1 cellular context compared by ENCODE assay signal in genomic region chr16:88168165-88168949, GRCh38.
A peak's percentile ranks its signal among the peaks of the same experiment; 100 is the strongest.
TF ChIP-seq lines count a peak whose summit lies in the region.
"Not testable (repeated sequence)": the region's sequence is repeated elsewhere in the genome, so short reads cannot be mapped to it uniquely, and the experiment has no call there.

No MANE protein-coding gene starts in this region.

TF ChIP-seq in HepG2, 621 proteins besides CTCF, POLR2A, EP300 and RAD21 (continued from another document):
- TF ChIP-seq, protein P1, sequence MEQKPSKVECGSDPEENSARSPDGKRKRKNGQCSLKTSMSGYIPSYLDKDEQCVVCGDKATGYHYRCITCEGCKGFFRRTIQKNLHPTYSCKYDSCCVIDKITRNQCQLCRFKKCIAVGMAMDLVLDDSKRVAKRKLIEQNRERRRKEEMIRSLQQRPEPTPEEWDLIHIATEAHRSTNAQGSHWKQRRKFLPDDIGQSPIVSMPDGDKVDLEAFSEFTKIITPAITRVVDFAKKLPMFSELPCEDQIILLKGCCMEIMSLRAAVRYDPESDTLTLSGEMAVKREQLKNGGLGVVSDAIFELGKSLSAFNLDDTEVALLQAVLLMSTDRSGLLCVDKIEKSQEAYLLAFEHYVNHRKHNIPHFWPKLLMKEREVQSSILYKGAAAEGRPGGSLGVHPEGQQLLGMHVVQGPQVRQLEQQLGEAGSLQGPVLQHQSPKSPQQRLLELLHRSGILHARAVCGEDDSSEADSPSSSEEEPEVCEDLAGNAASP (CRISPR knock-in tag; IDR thresholded peaks at IDR 0.05; ENCODE audit: borderline replicate concordance) = peak; percentile 73; the same call in 1 of the 2 replicates
- TF ChIP-seq NR2F6, SOX6 (IDR thresholded peaks at IDR 0.05): not testable (repeated sequence)
- TF ChIP-seq NR2F6 (CRISPR knock-in tag; IDR thresholded peaks at IDR 0.05) (0 out of 2 replicates have a peak, but pooled peaks have one; percentile 53), TBX2 (CRISPR knock-in tag; IDR thresholded peaks at IDR 0.05; ENCODE audit: borderline replicate concordance) (peak; percentile 73), TEAD3 (CRISPR knock-in tag; optimal IDR thresholded peaks at IDR 0.05; ENCODE audit: borderline replicate concordance) (peak; percentile 35), RARA (CRISPR knock-in tag; IDR thresholded peaks at IDR 0.05) (peak; percentile 79), ZNF614 (CRISPR knock-in tag; IDR thresholded peaks at IDR 0.05; ENCODE audit: borderline replicate concordance) (peak; percentile 79; the same call in 1 of the 2 replicates), GATAD2A (CRISPR knock-in tag; IDR thresholded peaks at IDR 0.05) (0 out of 2 replicates have a peak, but pooled peaks have one; percentile 53), TCF7 (IDR thresholded peaks at IDR 0.05; ENCODE audit: low read depth) (peak; percentile 46; the same call in 1 of the 2 replicates), SOX6 (CRISPR knock-in tag; IDR thresholded peaks at IDR 0.05) (peak; percentile 48; the same call in 1 of the 2 replicates)
- TF ChIP-seq, protein P2, sequence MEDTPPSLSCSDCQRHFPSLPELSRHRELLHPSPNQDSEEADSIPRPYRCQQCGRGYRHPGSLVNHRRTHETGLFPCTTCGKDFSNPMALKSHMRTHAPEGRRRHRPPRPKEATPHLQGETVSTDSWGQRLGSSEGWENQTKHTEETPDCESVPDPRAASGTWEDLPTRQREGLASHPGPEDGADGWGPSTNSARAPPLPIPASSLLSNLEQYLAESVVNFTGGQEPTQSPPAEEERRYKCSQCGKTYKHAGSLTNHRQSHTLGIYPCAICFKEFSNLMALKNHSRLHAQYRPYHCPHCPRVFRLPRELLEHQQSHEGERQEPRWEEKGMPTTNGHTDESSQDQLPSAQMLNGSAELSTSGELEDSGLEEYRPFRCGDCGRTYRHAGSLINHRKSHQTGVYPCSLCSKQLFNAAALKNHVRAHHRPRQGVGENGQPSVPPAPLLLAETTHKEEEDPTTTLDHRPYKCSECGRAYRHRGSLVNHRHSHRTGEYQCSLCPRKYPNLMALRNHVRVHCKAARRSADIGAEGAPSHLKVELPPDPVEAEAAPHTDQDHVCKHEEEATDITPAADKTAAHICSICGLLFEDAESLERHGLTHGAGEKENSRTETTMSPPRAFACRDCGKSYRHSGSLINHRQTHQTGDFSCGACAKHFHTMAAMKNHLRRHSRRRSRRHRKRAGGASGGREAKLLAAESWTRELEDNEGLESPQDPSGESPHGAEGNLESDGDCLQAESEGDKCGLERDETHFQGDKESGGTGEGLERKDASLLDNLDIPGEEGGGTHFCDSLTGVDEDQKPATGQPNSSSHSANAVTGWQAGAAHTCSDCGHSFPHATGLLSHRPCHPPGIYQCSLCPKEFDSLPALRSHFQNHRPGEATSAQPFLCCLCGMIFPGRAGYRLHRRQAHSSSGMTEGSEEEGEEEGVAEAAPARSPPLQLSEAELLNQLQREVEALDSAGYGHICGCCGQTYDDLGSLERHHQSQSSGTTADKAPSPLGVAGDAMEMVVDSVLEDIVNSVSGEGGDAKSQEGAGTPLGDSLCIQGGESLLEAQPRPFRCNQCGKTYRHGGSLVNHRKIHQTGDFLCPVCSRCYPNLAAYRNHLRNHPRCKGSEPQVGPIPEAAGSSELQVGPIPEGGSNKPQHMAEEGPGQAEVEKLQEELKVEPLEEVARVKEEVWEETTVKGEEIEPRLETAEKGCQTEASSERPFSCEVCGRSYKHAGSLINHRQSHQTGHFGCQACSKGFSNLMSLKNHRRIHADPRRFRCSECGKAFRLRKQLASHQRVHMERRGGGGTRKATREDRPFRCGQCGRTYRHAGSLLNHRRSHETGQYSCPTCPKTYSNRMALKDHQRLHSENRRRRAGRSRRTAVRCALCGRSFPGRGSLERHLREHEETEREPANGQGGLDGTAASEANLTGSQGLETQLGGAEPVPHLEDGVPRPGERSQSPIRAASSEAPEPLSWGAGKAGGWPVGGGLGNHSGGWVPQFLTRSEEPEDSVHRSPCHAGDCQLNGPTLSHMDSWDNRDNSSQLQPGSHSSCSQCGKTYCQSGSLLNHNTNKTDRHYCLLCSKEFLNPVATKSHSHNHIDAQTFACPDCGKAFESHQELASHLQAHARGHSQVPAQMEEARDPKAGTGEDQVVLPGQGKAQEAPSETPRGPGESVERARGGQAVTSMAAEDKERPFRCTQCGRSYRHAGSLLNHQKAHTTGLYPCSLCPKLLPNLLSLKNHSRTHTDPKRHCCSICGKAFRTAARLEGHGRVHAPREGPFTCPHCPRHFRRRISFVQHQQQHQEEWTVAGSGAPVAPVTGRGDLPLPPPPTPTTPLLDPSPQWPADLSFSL (CRISPR knock-in tag; IDR thresholded peaks at IDR 0.05) = 0 out of 2 replicates have a peak, but pooled peaks have one; percentile 58
